Comparison of ENCODE assay signal across 1 cellular context in genomic region chr3:39260957-39261356, GRCh38.
TF ChIP-seq lines count a peak whose summit lies in the region.

No MANE protein-coding gene starts in this region.

TF ChIP-seq in GM12878, 131 proteins besides CTCF, POLR2A, EP300 and RAD21 (continued from another document and continues in another):
- no peak for TF ChIP-seq BCLAF1 (IDR thresholded peaks at IDR 0.05)
- no peak for TF ChIP-seq ESRRA (IDR thresholded peaks at IDR 0.05; ENCODE audit: low read length)
- TF ChIP-seq IKZF2 (IDR thresholded peaks at IDR 0.05): peak in 1 of 2 experiments; percentile 58; a peak in 3 of 4 replicates
- no peak for TF ChIP-seq RBBP5 (conservative IDR thresholded peaks at IDR 0.05)
- 0 out of 2 replicates have a peak, but pooled peaks have one; percentile 43 for TF ChIP-seq IKZF1 (conservative IDR thresholded peaks at IDR 0.05)
- no peak for TF ChIP-seq TBL1XR1 (IDR thresholded peaks at IDR 0.05; ENCODE audit: low read depth, low read length)
- no peak for TF ChIP-seq USF2 (IDR thresholded peaks at IDR 0.05; ENCODE audit: borderline replicate concordance, low read depth, low read length)
- no peak for TF ChIP-seq ZBTB11 (CRISPR knock-in tag; IDR thresholded peaks at IDR 0.05)
- no peak for TF ChIP-seq SMARCA5 (IDR thresholded peaks at IDR 0.05)
- no peak for TF ChIP-seq EGR1 (IDR thresholded peaks at IDR 0.05; ENCODE audit: borderline replicate concordance in 1 of 2, low read depth in 2 of 2, low read length in 2 of 2)
- TF ChIP-seq PAX5 (IDR thresholded peaks at IDR 0.05; ENCODE audit: borderline replicate concordance, low read depth, low read length): no peak
- no peak for TF ChIP-seq ZBED1 (IDR thresholded peaks at IDR 0.05; ENCODE audit: borderline replicate concordance)
- TF ChIP-seq SKIL (IDR thresholded peaks at IDR 0.05; ENCODE audit: low read depth, poor library complexity, severe bottlenecking): no peak
- TF ChIP-seq CREM (IDR thresholded peaks at IDR 0.05; ENCODE audit: low read depth): no peak
- TF ChIP-seq ZSCAN29 (IDR thresholded peaks at IDR 0.05): no peak
- TF ChIP-seq SMC3 (IDR thresholded peaks at IDR 0.05; ENCODE audit: borderline replicate concordance, low read length): peak; percentile 23; the same call in 1 of the 2 replicates
- TF ChIP-seq NR2C2 (IDR thresholded peaks at IDR 0.05; ENCODE audit: borderline replicate concordance, control insufficient read depth, insufficient read length, low read depth): no peak
- TF ChIP-seq NFXL1 (IDR thresholded peaks at IDR 0.05; ENCODE audit: borderline replicate concordance): no peak
- no peak for TF ChIP-seq EZH2 (IDR thresholded peaks at IDR 0.05; ENCODE audit: borderline replicate concordance, control insufficient read depth, low read depth, low read length)
- TF ChIP-seq E4F1 (IDR thresholded peaks at IDR 0.05; ENCODE audit: borderline replicate concordance, partially characterized antibody): no peak
- no peak for TF ChIP-seq RCOR1 (conservative IDR thresholded peaks at IDR 0.05; ENCODE audit: low read depth, low read length)
- TF ChIP-seq HDAC6 (IDR thresholded peaks at IDR 0.05; ENCODE audit: unreplicated experiment): no peak
- TF ChIP-seq PBX3 (IDR thresholded peaks at IDR 0.05; ENCODE audit: insufficient replicate concordance, low read depth, low read length): no peak
- TF ChIP-seq CEBPZ (IDR thresholded peaks at IDR 0.05; ENCODE audit: low read depth, low read length): no peak
- TF ChIP-seq CHD4 (IDR thresholded peaks at IDR 0.05): no peak
- TF ChIP-seq MEF2B (IDR thresholded peaks at IDR 0.05; ENCODE audit: partially characterized antibody, poor library complexity, severe bottlenecking): peak; percentile 36
- TF ChIP-seq ZBTB40 (IDR thresholded peaks at IDR 0.05; ENCODE audit: borderline replicate concordance): no peak
- TF ChIP-seq BCL11A (IDR thresholded peaks at IDR 0.05; ENCODE audit: low read depth, low read length): no peak
- no peak for TF ChIP-seq IRF4 (IDR thresholded peaks at IDR 0.05; ENCODE audit: low read depth, low read length)
- no peak for TF ChIP-seq SUPT20H (IDR thresholded peaks at IDR 0.05; ENCODE audit: borderline replicate concordance, control insufficient read depth, low read depth, low read length)
- no peak for TF ChIP-seq GABPA (IDR thresholded peaks at IDR 0.05; ENCODE audit: low read depth)
- TF ChIP-seq CREB1 (IDR thresholded peaks at IDR 0.05; ENCODE audit: low read depth): no peak
- no peak for TF ChIP-seq HSF1 (IDR thresholded peaks at IDR 0.05; ENCODE audit: low read depth, low read length)
